ENCODE assay signal across 7 cellular contexts in genomic region chr16:29177261-29177887, GRCh38.
A peak's percentile ranks its signal among the peaks of the same experiment; 100 is the strongest.
DNase-seq lines count a peak whose midpoint lies in the region; ATAC-seq and TF ChIP-seq lines count a peak whose summit lies in the region.
"Not testable (repeated sequence)": the region's sequence is repeated elsewhere in the genome, so short reads cannot be mapped to it uniquely, and the experiment has no call there.

No MANE protein-coding gene starts in this region.

- DNase-seq in NCI-H1694 (lab: John Stamatoyannopoulos, UW), result peak; percentile 90
- DNase-seq in adrenal gland, result peak; percentile 60 to 93 (median 73)
- not testable (repeated sequence) for DNase-seq in esophagus squamous epithelium (lab: John Stamatoyannopoulos, UW)
- peak; percentile 91 for DNase-seq in left ventricle myocardium superior
- peak in 2 of 3 donors; percentile 79 for DNase-seq in right lobe of liver
- DNase-seq in pons (ENCODE audit: low spot score), result peak; percentile 11
- DNase-seq in testis, result peak; percentile 72

- TF ChIP-seq POLR2A in adrenal gland (IDR thresholded peaks at IDR 0.05), result peak in 1 of 2 donors; percentile 25
- TF ChIP-seq POLR2A in esophagus squamous epithelium (IDR thresholded peaks at IDR 0.05); right lobe of liver (IDR thresholded peaks at IDR 0.05); testis (IDR thresholded peaks at IDR 0.05): not testable (repeated sequence)

- TF ChIP-seq CTCF in adrenal gland (IDR thresholded peaks at IDR 0.05), result peak in 2 of 6 experiments; percentile 9 to 14
- TF ChIP-seq CTCF in esophagus squamous epithelium (IDR thresholded peaks at IDR 0.05); right lobe of liver (IDR thresholded peaks at IDR 0.05); testis (IDR thresholded peaks at IDR 0.05): not testable (repeated sequence)

- not testable (repeated sequence) for H3K4me3 ChIP-seq in adrenal gland, esophagus squamous epithelium, right lobe of liver, testis

- H3K9me3 ChIP-seq in adrenal gland (replicated peaks in 1 of 3); esophagus squamous epithelium; right lobe of liver; testis: not testable (repeated sequence)

- WGBS in adrenal gland, 4 donors, result 31 to 49% (median 38%) methylated on average over 6 to 27 of the region's 27 CpGs
- 51 to 82% methylated on average over 6 to 13 of the region's 27 CpGs for WGBS in esophagus squamous epithelium, 2 donors
- 20% methylated on average over 7 of the region's 27 CpGs for WGBS in right lobe of liver (ENCODE audit: insufficient coverage, low coverage, low lambda C conversion rate, missing lambda C conversion rate)
- WGBS in testis, 2 donors, result 26 to 61% methylated on average over 9 to 27 of the region's 27 CpGs

- ATAC-seq in left ventricle myocardium superior (peak; percentile 77), right lobe of liver (peak in 3 of 4 donors; percentile 50 to 70 (median 55))

- H3K4me1 ChIP-seq in adrenal gland (replicated peaks in 1 of 2) (peaks cover 18 to 24% of the 10 kb centered on the region in 2 donors), esophagus squamous epithelium (peaks cover 0 to 16% (median 3%) of the 10 kb centered on the region in 3 donors), right lobe of liver (peaks cover 0 to 41% (median 14%) of the 10 kb centered on the region in 4 donors), testis (peaks cover 23% of the 10 kb centered on the region)

- intact Hi-C loops in adrenal gland (cut with DNase I); esophagus squamous epithelium (cut with DNase I); left ventricle myocardium superior (cut with micrococcal nuclease); right lobe of liver (cut with DNase I); testis (cut with DNase I; ENCODE audit: low total_unique reads): not testable (repeated sequence)

- H3K27me3 ChIP-seq in adrenal gland, esophagus squamous epithelium, right lobe of liver, testis: not testable (repeated sequence)

- peak overlapping the region; percentile 53 to 97 (median 88) for H3K27ac ChIP-seq in adrenal gland
- H3K27ac ChIP-seq in esophagus squamous epithelium, result peak overlapping the region in 3 of 4 donors; percentile 58 to 71 (median 58)
- peak overlapping the region; percentile 92 to 99 (median 92) for H3K27ac ChIP-seq in right lobe of liver
- H3K27ac ChIP-seq in testis, result peak overlapping the region; percentile 68 to 73

- H3K36me3 ChIP-seq in adrenal gland (replicated peaks in 1 of 2); esophagus squamous epithelium; right lobe of liver; testis (ENCODE audit: low read depth, missing control alignments): not testable (repeated sequence)
